1 cellular context compared by ENCODE assay signal in genomic region chr22:45318558-45319318, GRCh38.
TF ChIP-seq lines count a peak whose summit lies in the region.

No MANE protein-coding gene starts in this region.

TF ChIP-seq in SK-N-SH, 30 proteins besides CTCF, POLR2A, EP300 and RAD21 (continued from another document):
- no peak for TF ChIP-seq USF2 (IDR thresholded peaks at IDR 0.05; ENCODE audit: borderline replicate concordance, low read depth, low read length)
- TF ChIP-seq ELF1 (IDR thresholded peaks at IDR 0.05), result no peak
- no peak for TF ChIP-seq IRF3 (IDR thresholded peaks at IDR 0.05; ENCODE audit: low read depth, low read length)
- no peak for TF ChIP-seq FOSL2 (IDR thresholded peaks at IDR 0.05; ENCODE audit: borderline replicate concordance, low read depth)
